8 cellular contexts compared by ENCODE assay signal in the genomic region with DNA sequence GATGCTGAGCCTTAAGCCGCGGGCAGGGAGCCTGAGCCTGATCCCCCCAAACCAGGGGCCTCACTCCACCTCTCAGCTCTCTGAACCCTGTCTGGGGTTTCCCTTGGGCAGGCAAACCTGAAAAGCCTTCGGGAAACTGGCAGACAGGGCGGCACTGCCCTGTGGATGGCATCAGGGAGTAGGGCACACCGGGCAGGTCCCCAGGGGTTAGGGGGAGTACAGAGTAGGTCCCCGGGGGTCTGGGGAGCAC. TPM values are rescaled to one million over a fixed set of nuclear protein-coding genes. Genes with fewer than 3 reads are reported as not detected.
DNase-seq lines count a peak whose midpoint lies in the region; ATAC-seq, FAIRE-seq and TF ChIP-seq lines count a peak whose summit lies in the region.

No MANE protein-coding gene starts in this region.

- peak overlapping the region; percentile 1 to 15 for H3K9ac ChIP-seq in liver (ENCODE audit: low read depth in 1 of 2, low read length in 2 of 2)
- H3K9ac ChIP-seq in HepG2 (ENCODE audit: insufficient read depth, low read depth, low read length), result no peak overlapping the region

- no peaks in the 10 kb centered on the region for H3K27me3 Mint-ChIP-seq in central memory CD8-positive, alpha-beta T cell
- no peaks in the 10 kb centered on the region for H3K27me3 Mint-ChIP-seq in naive thymus-derived CD8-positive, alpha-beta T cell
- H3K27me3 Mint-ChIP-seq in glutamatergic neuron (ENCODE audit: unreplicated experiment), result peaks cover 3% of the 10 kb centered on the region

- no peaks in the 10 kb centered on the region for H3K27me3 ChIP-seq in liver (ENCODE audit: control insufficient read depth in 4 of 4, insufficient read depth in 4 of 4, low read length in 3 of 4)
- no peaks in the 10 kb centered on the region for H3K27me3 ChIP-seq in HepG2 (ENCODE audit: control insufficient read depth in 1 of 2, insufficient read depth in 2 of 2, low read length in 2 of 2)

- BruUV-seq in HepG2 (replicated peaks; lab: Mats Ljungman, UMichigan), result no TSS peak

- no peak for FAIRE-seq in HepG2 (lab: Jason Lieb, UNC)

- peak overlapping the region in 1 of 3 donors; percentile 51 for H3K4me3 ChIP-seq in liver (ENCODE audit: low read depth in 1 of 3, low read length in 3 of 3)
- H3K4me3 ChIP-seq in HepG2 (replicated peaks in 1 of 3; ENCODE audit: insufficient read depth in 1 of 3, low read depth in 2 of 3, low read length in 3 of 3), result no peak overlapping the region

- POLR2A ChIA-PET in HepG2 (lab: Yijun Ruan, JAX), result interaction anchor here (1.5 kb wide), 1 partner anchor 10 kb away, joined by 5 read pairs; no protein-coding TSS in a partner anchor
- POLR2A ChIA-PET in naive thymus-derived CD8-positive, alpha-beta T cell (lab: Charles Lee), result interaction anchor here (0.8 to 13.2 kb wide), 6 partner anchors 10 to 53 kb away, joined by 3 to 255 read pairs (median 18); a partner anchor contains a TSS

- TF ChIP-seq POLR2A in HepG2 (IDR thresholded peaks at IDR 0.05; ENCODE audit: insufficient read depth in 1 of 2, low read depth in 2 of 2, low read length in 2 of 2), result no peak

- H3K36me3 ChIP-seq in liver (ENCODE audit: control insufficient read depth in 4 of 4, insufficient read depth in 3 of 4, low read depth in 1 of 4, low read length in 3 of 4) (peaks cover 6 to 32% (median 19%) of the 10 kb centered on the region in 4 donors), HepG2 (replicated peaks in 1 of 2; ENCODE audit: control insufficient read depth in 1 of 2, insufficient read depth in 2 of 2, low read length in 2 of 2) (peaks cover 21 to 52% of the 10 kb centered on the region in 2 experiments)

- CTCF ChIA-PET in HepG2 (lab: Yijun Ruan, JAX; ENCODE audit: low intra/inter-chr PET ratio, low total read pairs), result no interaction called here

- no peak for DNase-seq in HepG2 (ENCODE audit: low spot score)
- peak in 1 of 2 donors; percentile 28 for DNase-seq in central memory CD8-positive, alpha-beta T cell (ENCODE audit: low spot score in 2 of 2)
- DNase-seq in naive thymus-derived CD8-positive, alpha-beta T cell, result no peak
- no peak for DNase-seq in ACHN
- DNase-seq in glutamatergic neuron, result no peak
- DNase-seq in SKM-1 (lab: John Stamatoyannopoulos, UW; ENCODE audit: unreplicated experiment), result no peak

- H3K9me3 ChIP-seq in liver (ENCODE audit: control insufficient read depth in 4 of 4, low read length in 3 of 4) (no peaks in the 10 kb centered on the region), HepG2 (ENCODE audit: low read length) (no peaks in the 10 kb centered on the region)

- peaks cover 49% of the 10 kb centered on the region for H3K36me3 Mint-ChIP-seq in central memory CD8-positive, alpha-beta T cell (ENCODE audit: insufficient read depth)
- peaks cover 0 to 33% (median 0%) of the 10 kb centered on the region in 3 donors for H3K36me3 Mint-ChIP-seq in naive thymus-derived CD8-positive, alpha-beta T cell
- no peaks in the 10 kb centered on the region for H3K36me3 Mint-ChIP-seq in glutamatergic neuron (ENCODE audit: unreplicated experiment)

- H3K4me1 ChIP-seq in liver (ENCODE audit: control insufficient read depth in 4 of 4, insufficient read depth in 4 of 4, low read length in 3 of 4), result peaks cover 29 to 58% (median 52%) of the 10 kb centered on the region in 4 donors
- H3K4me1 ChIP-seq in HepG2 (ENCODE audit: insufficient read depth, low read length), result no peaks in the 10 kb centered on the region

- TF ChIP-seq EP300 in HepG2 (IDR thresholded peaks at IDR 0.05; ENCODE audit: low read depth in 2 of 2, low read length in 2 of 2) (no peak), HepG2 (CRISPR knock-in tag; IDR thresholded peaks at IDR 0.05; ENCODE audit: borderline replicate concordance) (no peak)

- ATAC-seq in HepG2 (no peak), GM21381 (IDR thresholded peaks at IDR 0.05; ENCODE audit: unreplicated experiment) (no peak)
- no peak for ATAC-seq in central memory CD8-positive, alpha-beta T cell (replicated peaks; ENCODE audit: extremely low read depth, poor library complexity, severe bottlenecking)
- ATAC-seq in naive thymus-derived CD8-positive, alpha-beta T cell, result no peak

- H3K4me2 ChIP-seq in HepG2 (ENCODE audit: low read depth, low read length), result no peak overlapping the region

- in situ Hi-C loops in HepG2 (cut with HindIII; ENCODE audit: extremely low pct_ligation_motif_present, low pct_unique_long_range_greater_than_20kb) (no loop called here), ACHN (cut with HindIII; ENCODE audit: low pct_ligation_motif_present, low pct_unique_long_range_greater_than_20kb, low sequenced_read_pairs) (no loop called here)

- peak overlapping the region; percentile 67 for H3K4me3 Mint-ChIP-seq in central memory CD8-positive, alpha-beta T cell
- H3K4me3 Mint-ChIP-seq in naive thymus-derived CD8-positive, alpha-beta T cell, result peak overlapping the region in 9 of 10 donors; percentile 12 to 72 (median 56)
- no peak overlapping the region for H3K4me3 Mint-ChIP-seq in glutamatergic neuron (ENCODE audit: unreplicated experiment)

- H3K27ac Mint-ChIP-seq in central memory CD8-positive, alpha-beta T cell (ENCODE audit: low read depth), result peak overlapping the region; percentile 97
- peak overlapping the region in 9 of 10 donors; percentile 48 to 98 (median 94) for H3K27ac Mint-ChIP-seq in naive thymus-derived CD8-positive, alpha-beta T cell
- no peak overlapping the region for H3K27ac Mint-ChIP-seq in glutamatergic neuron (ENCODE audit: unreplicated experiment)

- no peak for TF ChIP-seq RAD21 in liver (IDR thresholded peaks at IDR 0.05)
- no peak for TF ChIP-seq RAD21 in HepG2 (CRISPR knock-in tag; IDR thresholded peaks at IDR 0.05)

- 0 out of 2 replicates have a peak, but pooled peaks cover 8% of the 10 kb centered on the region for H4K20me1 ChIP-seq in HepG2 (ENCODE audit: insufficient read depth, low read length)

- intact Hi-C loops in HepG2 (cut with micrococcal nuclease; ENCODE audit: unreplicated experiment), result no loop called here

- no peak overlapping the region for H2AFZ ChIP-seq in HepG2 (ENCODE audit: low read length)

- no peak for TF ChIP-seq CTCF in liver (IDR thresholded peaks at IDR 0.05; ENCODE audit: low read depth, low read length, missing input control)
- no peak for TF ChIP-seq CTCF in HepG2 (CRISPR knock-in tag; IDR thresholded peaks at IDR 0.05)
- no peak for TF ChIP-seq CTCF in glutamatergic neuron (IDR thresholded peaks at IDR 0.05; ENCODE audit: partially characterized antibody, unreplicated experiment)

- H3K9me3 Mint-ChIP-seq in central memory CD8-positive, alpha-beta T cell, result no peaks in the 10 kb centered on the region
- no peaks in the 10 kb centered on the region for H3K9me3 Mint-ChIP-seq in naive thymus-derived CD8-positive, alpha-beta T cell
- peaks cover 2% of the 10 kb centered on the region for H3K9me3 Mint-ChIP-seq in glutamatergic neuron (ENCODE audit: unreplicated experiment)

- H3K79me2 ChIP-seq in HepG2 (ENCODE audit: insufficient read depth, low read length), result no peaks in the 10 kb centered on the region

- peaks cover 28% of the 10 kb centered on the region for H3K4me1 Mint-ChIP-seq in central memory CD8-positive, alpha-beta T cell
- peaks cover 9 to 44% (median 39%) of the 10 kb centered on the region in 4 donors for H3K4me1 Mint-ChIP-seq in naive thymus-derived CD8-positive, alpha-beta T cell
- peaks cover 3% of the 10 kb centered on the region for H3K4me1 Mint-ChIP-seq in glutamatergic neuron (ENCODE audit: low read depth, unreplicated experiment)

- H3K27ac ChIP-seq in liver (ENCODE audit: low read depth in 1 of 2, low read length in 2 of 2) (peak overlapping the region; percentile 87 to 92), HepG2 (ENCODE audit: extremely low read length, insufficient read depth, low read length) (no peak overlapping the region)

- WGBS in liver, result 60% methylated on average over 6 of the region's 6 CpGs
- 100% methylated on average over 2 of the region's 6 CpGs for WGBS in HepG2 (ENCODE audit: low lambda C conversion rate)

RNA-seq across cellular contexts. Expression of a gene that starts 9.7 kb away (rescaled TPM):
- total RNA-seq in liver (100 to 1,000 TPM in 1 of 2 donors, 10 to 100 TPM in 1; 49.5 to 105 TPM), HepG2 (2016; rRNA removed; fragmentation: Illumina TruSeq; extraction: Trizol) (35.5 and 44.9 TPM in 2 replicates), glutamatergic neuron (ENCODE audit: unreplicated experiment) (149 TPM)
- polyA plus RNA-seq in liver (10 to 100 TPM; 24.7 to 43.3 TPM), HepG2 (2011; rRNA removed) (112 and 129 TPM in 2 replicates)
- 52.3 and 57.0 TPM in 2 replicates for total RNA-seq in HepG2 (2016; cell fraction: cytosol; rRNA removed; fragmentation: Illumina TruSeq; extraction: Trizol; ENCODE audit: low read depth)
- total RNA-seq in HepG2 (2016; cell fraction: insoluble cytoplasmic fraction; rRNA removed; fragmentation: Illumina TruSeq; extraction: Trizol), result 30.7 and 45.2 TPM in 2 replicates
- 90.7 and 98.8 TPM in 2 replicates for total RNA-seq in HepG2 (2016; cell fraction: membrane; rRNA removed; fragmentation: Illumina TruSeq; extraction: Trizol)
- total RNA-seq in HepG2 (2016; cell fraction: nucleus; rRNA removed; fragmentation: Illumina TruSeq; extraction: Trizol), result 29.7 and 31.4 TPM in 2 replicates
- polyA plus RNA-seq in HepG2 (2011; cell fraction: cytosol; rRNA removed), result 75.6 and 125 TPM in 2 replicates
- 253 and 307 TPM in 2 replicates for polyA plus RNA-seq in HepG2 (2011; cell fraction: nucleus; rRNA removed)
- polyA plus RNA-seq in HepG2 (2012), result 68.1 and 73.6 TPM in 2 replicates
- 65.6 and 66.5 TPM in 2 replicates for polyA plus RNA-seq in HepG2 (2016; cell fraction: cytosol; fragmentation: Illumina TruSeq; extraction: Trizol; ENCODE audit: low read depth)
- 34.0 and 45.2 TPM in 2 replicates for polyA plus RNA-seq in HepG2 (2016; cell fraction: insoluble cytoplasmic fraction; fragmentation: Illumina TruSeq; extraction: Trizol; ENCODE audit: low read depth)
- polyA plus RNA-seq in HepG2 (2016; cell fraction: membrane; fragmentation: Illumina TruSeq; extraction: Trizol; ENCODE audit: low read depth), result 77.4 and 85.7 TPM in 2 replicates
- polyA plus RNA-seq in HepG2 (2016; cell fraction: nucleus; fragmentation: Illumina TruSeq; extraction: Trizol; ENCODE audit: insufficient read depth, low read depth), result 73.2 and 74.3 TPM in 2 replicates
- polyA minus RNA-seq in HepG2 (2011; rRNA and poly(A)+ RNA removed; ENCODE audit: low replicate concordance), result 79.7 and 204 TPM in 2 replicates
- 99.9 and 101 TPM in 2 replicates for polyA minus RNA-seq in HepG2 (2011; cell fraction: cytosol; rRNA and poly(A)+ RNA removed)
- polyA minus RNA-seq in HepG2 (2011; cell fraction: nucleus; rRNA and poly(A)+ RNA removed), result 40.2 and 51.7 TPM in 2 replicates
- total RNA-seq in naive thymus-derived CD8-positive, alpha-beta T cell, result 100 to 1,000 TPM; 171 to 176 TPM
- polyA plus RNA-seq in naive thymus-derived CD8-positive, alpha-beta T cell, result 10 to 100 TPM; 26.1 to 47.1 (median 30.2) TPM

RNA-seq across cellular contexts. Expression of a gene that starts 25.8 kb away (rescaled TPM):
- 10 to 100 TPM; 19.5 to 20.9 TPM for total RNA-seq in liver
- 10 to 100 TPM in 1 of 2 donors, 1 to 10 TPM in 1; 7.4 to 25.1 TPM for polyA plus RNA-seq in liver
- 28.1 and 30.9 TPM in 2 replicates for total RNA-seq in HepG2 (2016; rRNA removed; fragmentation: Illumina TruSeq; extraction: Trizol)
- total RNA-seq in HepG2 (2016; cell fraction: cytosol; rRNA removed; fragmentation: Illumina TruSeq; extraction: Trizol; ENCODE audit: low read depth), result 33.3 and 38.0 TPM in 2 replicates
- total RNA-seq in HepG2 (2016; cell fraction: insoluble cytoplasmic fraction; rRNA removed; fragmentation: Illumina TruSeq; extraction: Trizol), result 26.7 and 27.1 TPM in 2 replicates
- 73.7 and 74.9 TPM in 2 replicates for total RNA-seq in HepG2 (2016; cell fraction: membrane; rRNA removed; fragmentation: Illumina TruSeq; extraction: Trizol)
- 18.7 and 18.8 TPM in 2 replicates for total RNA-seq in HepG2 (2016; cell fraction: nucleus; rRNA removed; fragmentation: Illumina TruSeq; extraction: Trizol)
- polyA plus RNA-seq in HepG2 (2011; rRNA removed), result 45.3 and 45.6 TPM in 2 replicates
- polyA plus RNA-seq in HepG2 (2011; cell fraction: cytosol; rRNA removed), result 23.9 and 43.2 TPM in 2 replicates
- 43.1 and 48.6 TPM in 2 replicates for polyA plus RNA-seq in HepG2 (2011; cell fraction: nucleus; rRNA removed)
- polyA plus RNA-seq in HepG2 (2012), result 46.5 and 49.0 TPM in 2 replicates
- polyA plus RNA-seq in HepG2 (2016; cell fraction: cytosol; fragmentation: Illumina TruSeq; extraction: Trizol; ENCODE audit: low read depth), result 74.0 and 79.4 TPM in 2 replicates
- 39.4 and 51.6 TPM in 2 replicates for polyA plus RNA-seq in HepG2 (2016; cell fraction: insoluble cytoplasmic fraction; fragmentation: Illumina TruSeq; extraction: Trizol; ENCODE audit: low read depth)
- 106 and 123 TPM in 2 replicates for polyA plus RNA-seq in HepG2 (2016; cell fraction: membrane; fragmentation: Illumina TruSeq; extraction: Trizol; ENCODE audit: low read depth)
- polyA plus RNA-seq in HepG2 (2016; cell fraction: nucleus; fragmentation: Illumina TruSeq; extraction: Trizol; ENCODE audit: insufficient read depth, low read depth), result 43.6 and 45.5 TPM in 2 replicates
- 32.8 and 55.6 TPM in 2 replicates for polyA minus RNA-seq in HepG2 (2011; rRNA and poly(A)+ RNA removed; ENCODE audit: low replicate concordance)
- 39.1 and 43.2 TPM in 2 replicates for polyA minus RNA-seq in HepG2 (2011; cell fraction: cytosol; rRNA and poly(A)+ RNA removed)
- polyA minus RNA-seq in HepG2 (2011; cell fraction: nucleus; rRNA and poly(A)+ RNA removed), result 10.3 and 12.1 TPM in 2 replicates
- 10 to 100 TPM; 58.0 to 64.1 TPM for total RNA-seq in naive thymus-derived CD8-positive, alpha-beta T cell
- polyA plus RNA-seq in naive thymus-derived CD8-positive, alpha-beta T cell, result 1 to 10 TPM; 3.2 to 7.3 (median 4.8) TPM
- 70.4 TPM for total RNA-seq in glutamatergic neuron (ENCODE audit: unreplicated experiment)

RNA-seq across cellular contexts. Expression of a gene that starts 54.8 kb away (rescaled TPM):
- total RNA-seq in liver (1 to 10 TPM; 7.9 to 8.7 TPM), HepG2 (2016; rRNA removed; fragmentation: Illumina TruSeq; extraction: Trizol) (3.5 and 4.3 TPM in 2 replicates), glutamatergic neuron (ENCODE audit: unreplicated experiment) (66.0 TPM)
- polyA plus RNA-seq in liver (1 to 10 TPM; 3.4 to 5.2 TPM), HepG2 (2011; rRNA removed) (17.8 and 20.3 TPM in 2 replicates)
- 2.2 and 2.7 TPM in 2 replicates for total RNA-seq in HepG2 (2016; cell fraction: cytosol; rRNA removed; fragmentation: Illumina TruSeq; extraction: Trizol; ENCODE audit: low read depth)
- 3.5 and 4.0 TPM in 2 replicates for total RNA-seq in HepG2 (2016; cell fraction: insoluble cytoplasmic fraction; rRNA removed; fragmentation: Illumina TruSeq; extraction: Trizol)
- total RNA-seq in HepG2 (2016; cell fraction: membrane; rRNA removed; fragmentation: Illumina TruSeq; extraction: Trizol), result 2.7 and 3.2 TPM in 2 replicates
- total RNA-seq in HepG2 (2016; cell fraction: nucleus; rRNA removed; fragmentation: Illumina TruSeq; extraction: Trizol), result 2.4 and 2.5 TPM in 2 replicates
- 13.9 and 16.9 TPM in 2 replicates for polyA plus RNA-seq in HepG2 (2011; cell fraction: cytosol; rRNA removed)
- polyA plus RNA-seq in HepG2 (2011; cell fraction: nucleus; rRNA removed), result 10.8 and 12.6 TPM in 2 replicates
- 6.2 and 6.8 TPM in 2 replicates for polyA plus RNA-seq in HepG2 (2012)
- polyA plus RNA-seq in HepG2 (2016; cell fraction: cytosol; fragmentation: Illumina TruSeq; extraction: Trizol; ENCODE audit: low read depth), result 0.97 and 1.0 TPM in 2 replicates
- polyA plus RNA-seq in HepG2 (2016; cell fraction: insoluble cytoplasmic fraction; fragmentation: Illumina TruSeq; extraction: Trizol; ENCODE audit: low read depth), result 6.2 and 7.9 TPM in 2 replicates
- polyA plus RNA-seq in HepG2 (2016; cell fraction: membrane; fragmentation: Illumina TruSeq; extraction: Trizol; ENCODE audit: low read depth), result 2.8 TPM in 2 replicates
- polyA plus RNA-seq in HepG2 (2016; cell fraction: nucleus; fragmentation: Illumina TruSeq; extraction: Trizol; ENCODE audit: insufficient read depth, low read depth), result 6.6 and 6.8 TPM in 2 replicates
- polyA minus RNA-seq in HepG2 (2011; rRNA and poly(A)+ RNA removed; ENCODE audit: low replicate concordance), result 23.6 and 71.5 TPM in 2 replicates
- 19.3 and 25.0 TPM in 2 replicates for polyA minus RNA-seq in HepG2 (2011; cell fraction: cytosol; rRNA and poly(A)+ RNA removed)
- 5.3 and 6.0 TPM in 2 replicates for polyA minus RNA-seq in HepG2 (2011; cell fraction: nucleus; rRNA and poly(A)+ RNA removed)
- 100 to 1,000 TPM in 1 of 2 experiments, 10 to 100 TPM in 1; 94.0 to 101 TPM for total RNA-seq in naive thymus-derived CD8-positive, alpha-beta T cell
- 10 to 100 TPM; 40.5 to 90.4 (median 53.1) TPM for polyA plus RNA-seq in naive thymus-derived CD8-positive, alpha-beta T cell

RNA-seq across cellular contexts. Expression of a gene that starts 55.4 kb away (rescaled TPM):
- total RNA-seq in liver, result 1 to 10 TPM; 1.2 TPM
- 1 to 10 TPM; 1.3 to 1.4 TPM for polyA plus RNA-seq in liver
- 0.24 and 0.77 TPM in 2 replicates for total RNA-seq in HepG2 (2016; rRNA removed; fragmentation: Illumina TruSeq; extraction: Trizol)
- 0.79 and 0.91 TPM in 2 replicates for total RNA-seq in HepG2 (2016; cell fraction: cytosol; rRNA removed; fragmentation: Illumina TruSeq; extraction: Trizol; ENCODE audit: low read depth)
- total RNA-seq in HepG2 (2016; cell fraction: insoluble cytoplasmic fraction; rRNA removed; fragmentation: Illumina TruSeq; extraction: Trizol), result 0.34 and 1.5 TPM in 2 replicates
- 0.83 and 1.5 TPM in 2 replicates for total RNA-seq in HepG2 (2016; cell fraction: membrane; rRNA removed; fragmentation: Illumina TruSeq; extraction: Trizol)
- total RNA-seq in HepG2 (2016; cell fraction: nucleus; rRNA removed; fragmentation: Illumina TruSeq; extraction: Trizol), result 1.1 and 2.5 TPM in 2 replicates
- polyA plus RNA-seq in HepG2 (2011; rRNA removed), result 3.9 and 4.1 TPM in 2 replicates
- 0.55 and 0.75 TPM in 2 replicates for polyA plus RNA-seq in HepG2 (2011; cell fraction: cytosol; rRNA removed)
- polyA plus RNA-seq in HepG2 (2011; cell fraction: nucleus; rRNA removed), result 66.6 and 91.0 TPM in 2 replicates
- polyA plus RNA-seq in HepG2 (2012), result 1.7 and 4.4 TPM in 2 replicates
- polyA plus RNA-seq in HepG2 (2016; cell fraction: cytosol; fragmentation: Illumina TruSeq; extraction: Trizol; ENCODE audit: low read depth), result 0.57 and 1.2 TPM in 2 replicates
- 0.45 and 0.53 TPM in 2 replicates for polyA plus RNA-seq in HepG2 (2016; cell fraction: insoluble cytoplasmic fraction; fragmentation: Illumina TruSeq; extraction: Trizol; ENCODE audit: low read depth)
- 0.94 TPM in 2 replicates for polyA plus RNA-seq in HepG2 (2016; cell fraction: membrane; fragmentation: Illumina TruSeq; extraction: Trizol; ENCODE audit: low read depth)
- 4.3 and 6.3 TPM in 2 replicates for polyA plus RNA-seq in HepG2 (2016; cell fraction: nucleus; fragmentation: Illumina TruSeq; extraction: Trizol; ENCODE audit: insufficient read depth, low read depth)
- 0.54 and 2.7 TPM in 2 replicates for polyA minus RNA-seq in HepG2 (2011; rRNA and poly(A)+ RNA removed; ENCODE audit: low replicate concordance)
- not detected in 2 replicates for polyA minus RNA-seq in HepG2 (2011; cell fraction: cytosol; rRNA and poly(A)+ RNA removed)
- 1.9 and 4.2 TPM in 2 replicates for polyA minus RNA-seq in HepG2 (2011; cell fraction: nucleus; rRNA and poly(A)+ RNA removed)
- 10 to 100 TPM; 16.6 to 18.7 TPM for total RNA-seq in naive thymus-derived CD8-positive, alpha-beta T cell
- polyA plus RNA-seq in naive thymus-derived CD8-positive, alpha-beta T cell, result 1 to 10 TPM in 1 of 3 donors, under 1 TPM in 2; 0.26 to 1.4 (median 0.85) TPM
- total RNA-seq in glutamatergic neuron (ENCODE audit: unreplicated experiment), result 10.6 TPM
